In genomic region chr17:68834328-68834836, GRCh38 we compare ENCODE assay signal across 13 cellular contexts.
DNase-seq lines count a peak whose midpoint lies in the region; TF ChIP-seq lines count a peak whose summit lies in the region.
"Had no signal": no experiment of that assay in that cellular context is flagged by ENCODE, and none has a peak within 500 bp of the region (broad histone marks: within the 10 kb centered on the region; RNA-seq: fewer than 3 reads in every experiment).

No MANE protein-coding gene starts in this region.

- H2AFZ ChIP-seq in mesenchymal stem cell (ENCODE audit: low read depth, low read length) = no peak overlapping the region

- H2BK5ac ChIP-seq in mesenchymal stem cell (ENCODE audit: low read depth, low read length, poor library complexity, severe bottlenecking) = no peak overlapping the region

- H3K27me3 Mint-ChIP-seq in activated T-helper 1 cell treated with anti-CD3 and anti-CD28 coated beads, Interleukin-12 subunit alpha, Interleukin-12 subunit beta, Interleukin-2, Interleukin-4 antibody, amounts not matched to agents 30 ng/mL and 10 ng/mL and 1 ng/mL, durations not matched to agents 14 hours and 24 hours and 36 hours (ENCODE audit: insufficient read depth) = peaks cover 2% of the 10 kb centered on the region

- no peaks in the 10 kb centered on the region for H3K9me3 ChIP-seq in HEK293 (ENCODE audit: control insufficient read depth, insufficient read depth, low read depth, low read length)
- H3K9me3 ChIP-seq in SJSA1 (replicated peaks) = no peaks in the 10 kb centered on the region
- H3K9me3 ChIP-seq in mesenchymal stem cell (ENCODE audit: control insufficient read depth, low read length) = no peaks in the 10 kb centered on the region
- no peaks in the 10 kb centered on the region for H3K9me3 ChIP-seq in skeletal muscle tissue (ENCODE audit: control insufficient read depth in 3 of 3, low read length in 3 of 3)
- H3K9me3 ChIP-seq: Caco-2 had no signal

- H2BK15ac ChIP-seq in mesenchymal stem cell (ENCODE audit: low read depth, poor library complexity, severe bottlenecking) = no peak overlapping the region

- H3K4ac ChIP-seq in mesenchymal stem cell (ENCODE audit: low read depth in 1 of 2, low read length in 2 of 2) = no peak overlapping the region

- no peaks in the 10 kb centered on the region for H3K27me3 ChIP-seq in SJSA1 (replicated peaks)
- no peaks in the 10 kb centered on the region for H3K27me3 ChIP-seq in mesenchymal stem cell (ENCODE audit: control insufficient read depth in 1 of 2, insufficient read depth in 1 of 2, low read length in 2 of 2)
- H3K27me3 ChIP-seq in skeletal muscle tissue (ENCODE audit: control insufficient read depth in 3 of 3, insufficient read depth in 3 of 3, low read length in 3 of 3) = no peaks in the 10 kb centered on the region

- H3K27ac Mint-ChIP-seq in activated T-helper 1 cell treated with anti-CD3 and anti-CD28 coated beads, Interleukin-12 subunit alpha, Interleukin-12 subunit beta, Interleukin-2, Interleukin-4 antibody, amounts not matched to agents 30 ng/mL and 10 ng/mL and 1 ng/mL, durations not matched to agents 14 hours and 24 hours and 36 hours = no peak overlapping the region
- H3K27ac Mint-ChIP-seq: CD4-positive, alpha-beta T cell; H9 had no signal

- DNase-seq in SJSA1 (ENCODE audit: low read depth in 1 of 2, low spot score in 2 of 2) = no peak
- no peak for DNase-seq in mesenchymal stem cell
- DNase-seq in medulla oblongata (ENCODE audit: extremely low spot score) = no peak
- DNase-seq in lower leg skin (ENCODE audit: low spot score in 2 of 2) = no peak
- no peak for DNase-seq in activated T-helper 1 cell treated with anti-CD3 and anti-CD28 coated beads, Interleukin-12 subunit alpha, Interleukin-12 subunit beta, Interleukin-2, Interleukin-4 antibody, amounts not matched to agents 30 ng/mL and 10 ng/mL and 1 ng/mL, durations not matched to agents 14 hours and 24 hours and 36 hours (ENCODE audit: low spot score)
- DNase-seq: AML-193; Caco-2; CD4-positive, alpha-beta T cell; H9 had no signal

- H3K4me3 ChIP-seq in HEK293 (ENCODE audit: low read depth, low read length) (no peak overlapping the region), SJSA1 (no peak overlapping the region), mesenchymal stem cell (ENCODE audit: insufficient read depth in 1 of 2, low read depth in 1 of 2, low read length in 2 of 2) (no peak overlapping the region), skeletal muscle tissue (ENCODE audit: low read length in 3 of 3) (no peak overlapping the region), lower leg skin (ENCODE audit: low read depth, poor library complexity, severe bottlenecking) (no peak overlapping the region)
- H3K4me3 ChIP-seq: K562 had no signal

- no peak overlapping the region for H4K91ac ChIP-seq in mesenchymal stem cell (ENCODE audit: low read length)

- no peak overlapping the region for H2BK12ac ChIP-seq in mesenchymal stem cell (ENCODE audit: low read length in 2 of 2)

- no CpG with 5 or more reads among the region's 2 CpGs for WGBS in mesenchymal stem cell
- 93 to 94% methylated on average over 2 of the region's 2 CpGs for WGBS in lower leg skin, 2 donors

- no peak for TF ChIP-seq POLR2A in lower leg skin (IDR thresholded peaks at IDR 0.05)

- H3K27ac ChIP-seq in HEK293 (ENCODE audit: extremely low read depth, low read depth, low read length) = no peak overlapping the region
- peak overlapping the region; percentile 17; the same call in 1 of the 2 replicates for H3K27ac ChIP-seq in SJSA1
- no peak overlapping the region for H3K27ac ChIP-seq in mesenchymal stem cell (ENCODE audit: low read length, poor library complexity, severe bottlenecking)
- H3K27ac ChIP-seq in skeletal muscle tissue (ENCODE audit: low read depth, low read length) = peak overlapping the region; percentile 50
- H3K27ac ChIP-seq: C4-2B had no signal

- no peak for TF ChIP-seq CTCF in HEK293 (tag by site-specific recombination; IDR thresholded peaks at IDR 0.05)
- TF ChIP-seq CTCF in lower leg skin (IDR thresholded peaks at IDR 0.05) = no peak

- H3K9ac ChIP-seq in mesenchymal stem cell (ENCODE audit: low read length) (no peak overlapping the region), skeletal muscle tissue (ENCODE audit: low read depth in 1 of 3, low read length in 3 of 3) (no peak overlapping the region)

- POLR2A ChIA-PET in HEK293 (lab: Yijun Ruan, JAX) = no interaction called here

- no peaks in the 10 kb centered on the region for H3K36me3 Mint-ChIP-seq in activated T-helper 1 cell treated with anti-CD3 and anti-CD28 coated beads, Interleukin-12 subunit alpha, Interleukin-12 subunit beta, Interleukin-2, Interleukin-4 antibody, amounts not matched to agents 30 ng/mL and 10 ng/mL and 1 ng/mL, durations not matched to agents 14 hours and 24 hours and 36 hours (ENCODE audit: low read depth)

- intact Hi-C loops in lower leg skin (cut with DNase I; ENCODE audit: low total_unique reads) = no loop called here
- intact Hi-C loops in activated T-helper 1 cell treated with anti-CD3 and anti-CD28 coated beads, Interleukin-12 subunit alpha, Interleukin-12 subunit beta, Interleukin-2, Interleukin-4 antibody, amounts not matched to agents 30 ng/mL and 10 ng/mL and 1 ng/mL, durations not matched to agents 14 hours and 24 hours and 36 hours (cut with micrococcal nuclease) = no loop called here

- no peaks in the 10 kb centered on the region for H3K79me1 ChIP-seq in mesenchymal stem cell (replicated peaks; ENCODE audit: low read length, poor library complexity, severe bottlenecking)

- no peak overlapping the region for H2AK5ac ChIP-seq in mesenchymal stem cell (ENCODE audit: low read length, severe bottlenecking)

- H3K4me3 Mint-ChIP-seq in activated T-helper 1 cell treated with anti-CD3 and anti-CD28 coated beads, Interleukin-12 subunit alpha, Interleukin-12 subunit beta, Interleukin-2, Interleukin-4 antibody, amounts not matched to agents 30 ng/mL and 10 ng/mL and 1 ng/mL, durations not matched to agents 14 hours and 24 hours and 36 hours = no peak overlapping the region
- H3K4me3 Mint-ChIP-seq: CD4-positive, alpha-beta T cell; H9 had no signal

- H3K36me3 ChIP-seq in HEK293 (ENCODE audit: control insufficient read depth in 2 of 2, insufficient read depth in 1 of 2, low read length in 2 of 2) (no peaks in the 10 kb centered on the region), SJSA1 (no peaks in the 10 kb centered on the region), mesenchymal stem cell (ENCODE audit: control insufficient read depth in 1 of 2, insufficient read depth in 2 of 2, low read depth in 1 of 2, low read length in 2 of 2) (no peaks in the 10 kb centered on the region), skeletal muscle tissue (ENCODE audit: control insufficient read depth in 3 of 3, insufficient read depth in 3 of 3, low read length in 3 of 3) (no peaks in the 10 kb centered on the region)

- CTCF ChIA-PET in HEK293 (lab: Yijun Ruan, JAX) = no interaction called here

- peak overlapping the region; percentile 49 for H2BK120ac ChIP-seq in mesenchymal stem cell (ENCODE audit: low read depth, low read length)

- H3K4me2 ChIP-seq in mesenchymal stem cell (ENCODE audit: low read length, poor library complexity, severe bottlenecking) = no peak overlapping the region

- H3K4me1 ChIP-seq in HEK293 (ENCODE audit: control insufficient read depth, insufficient read depth, low read length) (no peaks in the 10 kb centered on the region), SJSA1 (replicated peaks) (peaks cover 17% of the 10 kb centered on the region), mesenchymal stem cell (ENCODE audit: control insufficient read depth, insufficient read depth, low read depth, low read length) (no peaks in the 10 kb centered on the region), skeletal muscle tissue (ENCODE audit: control insufficient read depth in 3 of 3, insufficient read depth in 3 of 3, low read length in 3 of 3) (no peaks in the 10 kb centered on the region)
- H3K4me1 ChIP-seq: Caco-2 had no signal

- no peak overlapping the region for H3K23ac ChIP-seq in mesenchymal stem cell (ENCODE audit: low read length in 2 of 2)

- H4K8ac ChIP-seq in mesenchymal stem cell (ENCODE audit: low read length) = no peak overlapping the region

- no peak overlapping the region for H3K14ac ChIP-seq in mesenchymal stem cell (ENCODE audit: low read length in 2 of 2)

- H3K9me3 Mint-ChIP-seq in activated T-helper 1 cell treated with anti-CD3 and anti-CD28 coated beads, Interleukin-12 subunit alpha, Interleukin-12 subunit beta, Interleukin-2, Interleukin-4 antibody, amounts not matched to agents 30 ng/mL and 10 ng/mL and 1 ng/mL, durations not matched to agents 14 hours and 24 hours and 36 hours = no peaks in the 10 kb centered on the region
- H3K9me3 Mint-ChIP-seq: CD4-positive, alpha-beta T cell; H9 had no signal

- H3K18ac ChIP-seq in mesenchymal stem cell (ENCODE audit: low read depth in 1 of 2, low read length in 2 of 2) = no peak overlapping the region

- no peaks in the 10 kb centered on the region for H3K4me1 Mint-ChIP-seq in activated T-helper 1 cell treated with anti-CD3 and anti-CD28 coated beads, Interleukin-12 subunit alpha, Interleukin-12 subunit beta, Interleukin-2, Interleukin-4 antibody, amounts not matched to agents 30 ng/mL and 10 ng/mL and 1 ng/mL, durations not matched to agents 14 hours and 24 hours and 36 hours (ENCODE audit: low read depth)
- H3K4me1 Mint-ChIP-seq: H9 had no signal

TF ChIP-seq in HEK293, 187 proteins besides CTCF, POLR2A, EP300 and RAD21:
- TF ChIP-seq ZNF366 (tag by site-specific recombination; conservative IDR thresholded peaks at IDR 0.05) (peak; percentile 82), ZNF37A (tag by site-specific recombination; IDR thresholded peaks at IDR 0.05) (no peak), ZNF596 (tag by site-specific recombination; IDR thresholded peaks at IDR 0.05) (no peak), MEIS1 (CRISPR knock-in tag; IDR thresholded peaks at IDR 0.05; ENCODE audit: borderline replicate concordance) (no peak), OVOL3 (tag by site-specific recombination; IDR thresholded peaks at IDR 0.05) (no peak)

Comparison
In these comparisons a context has a peak if more than half of its experiments do, and no peak if none do; other contexts are left out.
1. H3K27ac ChIP-seq: peak in SJSA1 (single experiment) and skeletal muscle tissue (single experiment); none in HEK293 (single experiment) and mesenchymal stem cell (single experiment).